Comparison of ENCODE assay signal across 10 cellular contexts in genomic region chr2:48112911-48113687, GRCh38.
DNase-seq lines count a peak whose midpoint lies in the region; ATAC-seq and TF ChIP-seq lines count a peak whose summit lies in the region.
"Had no signal": no experiment of that assay in that cellular context is flagged by ENCODE, and none has a peak within 500 bp of the region (broad histone marks: within the 10 kb centered on the region; RNA-seq: fewer than 3 reads in every experiment).

No MANE protein-coding gene starts in this region.

- no TSS peak for BruUV-seq in Calu3 (replicated peaks; lab: Mats Ljungman, UMichigan)

- DNase-seq in Calu3 (no peak), OCI-M1 (lab: John Stamatoyannopoulos, UW) (peak; percentile 85), mesenteric fat pad (ENCODE audit: low spot score) (no peak)
- DNase-seq in central memory CD4-positive, alpha-beta T cell: no peak
- no peak for DNase-seq in activated CD4-positive, alpha-beta T cell treated with anti-CD3 and anti-CD28 coated beads for 4 hours
- DNase-seq: amygdala, NCI-H526 had no signal

- CTCF ChIA-PET in Calu3 (lab: Charles Lee): interaction anchor here (1.0 kb wide), 1 partner anchor 210 kb away, joined by 3 read pairs; no protein-coding TSS in a partner anchor

- H3K4me3 ChIP-seq in neutrophil (ENCODE audit: low read depth in 1 of 2, low read length in 1 of 2): peak overlapping the region in 1 of 2 experiments; percentile 7

- peaks cover 34% of the 10 kb centered on the region for H3K36me3 Mint-ChIP-seq in Calu3 (ENCODE audit: insufficient read depth, unreplicated experiment)

- H3K36me3 ChIP-seq in neutrophil: no peaks in the 10 kb centered on the region

- intact Hi-C loops in Calu3 (cut with micrococcal nuclease; ENCODE audit: unreplicated experiment): no loop called here

- H3K27ac Mint-ChIP-seq in Calu3 (ENCODE audit: unreplicated experiment): peak overlapping the region; percentile 95

- no peaks in the 10 kb centered on the region for H3K9me3 ChIP-seq in neutrophil

- TF ChIP-seq CTCF in Calu3 (IDR thresholded peaks at IDR 0.05; ENCODE audit: unreplicated experiment) (no peak), neutrophil (IDR thresholded peaks at IDR 0.05) (no peak)

- H3K27ac ChIP-seq in cingulate gyrus (ENCODE audit: low read depth, low read length) (peak overlapping the region; percentile 50), neutrophil (peak overlapping the region; percentile 88)

- peak overlapping the region; percentile 3 for H3K4me3 Mint-ChIP-seq in Calu3 (ENCODE audit: low read depth, unreplicated experiment)

- H3K27me3 Mint-ChIP-seq in Calu3 (ENCODE audit: unreplicated experiment): no peaks in the 10 kb centered on the region

- H3K4me1 ChIP-seq in neutrophil (ENCODE audit: control insufficient read depth in 1 of 2, insufficient read depth in 1 of 2, low read depth in 1 of 2, low read length in 1 of 2): peaks cover 40 to 45% of the 10 kb centered on the region in 2 experiments

- H3K4me1 Mint-ChIP-seq in Calu3 (ENCODE audit: low read depth, unreplicated experiment): peaks cover 40% of the 10 kb centered on the region

- H3K9me3 Mint-ChIP-seq in Calu3 (ENCODE audit: low read depth, unreplicated experiment): no peaks in the 10 kb centered on the region

- no peaks in the 10 kb centered on the region for H3K27me3 ChIP-seq in neutrophil

- ATAC-seq in HG03095 (IDR thresholded peaks at IDR 0.05; ENCODE audit: unreplicated experiment): no peak
